ENCODE assay signal across 8 cellular contexts in genomic region chr2:217902281-217903141, GRCh38.
DNase-seq lines count a peak whose midpoint lies in the region; TF ChIP-seq lines count a peak whose summit lies in the region.

No MANE protein-coding gene starts in this region.

- CTCF ChIA-PET in activated CD4-positive, alpha-beta T cell treated with anti-CD3 and anti-CD28 coated beads, Interleukin-2, amount 10 ng/mL, durations not matched to agents 7 days and 5 days (lab: Charles Lee): no interaction called here
- CTCF ChIA-PET in CD8-positive, alpha-beta memory T cell (lab: Charles Lee): no interaction called here

- H3K27ac ChIP-seq in dorsolateral prefrontal cortex (peak overlapping the region in 55 of 59 donors; percentile 10 to 95 (median 88)), uterus (peak overlapping the region; percentile 92 to 97)
- no peak overlapping the region for H3K27ac ChIP-seq in CD8-positive, alpha-beta memory T cell (ENCODE audit: low read depth, low read length)

- H3K27me3 ChIP-seq in dorsolateral prefrontal cortex (no peaks in the 10 kb centered on the region), mucosa of stomach (ENCODE audit: control insufficient read depth, insufficient read depth, low read length) (no peaks in the 10 kb centered on the region), uterus (no peaks in the 10 kb centered on the region)
- no peaks in the 10 kb centered on the region for H3K27me3 ChIP-seq in CD8-positive, alpha-beta memory T cell (ENCODE audit: insufficient read depth, low read length, poor library complexity, severe bottlenecking)

- no peaks in the 10 kb centered on the region for H3K9me3 Mint-ChIP-seq in activated CD4-positive, alpha-beta T cell treated with anti-CD3 and anti-CD28 coated beads, Interleukin-2, amount 10 ng/mL, durations not matched to agents 7 days and 5 days
- H3K9me3 Mint-ChIP-seq in CD8-positive, alpha-beta memory T cell: no peaks in the 10 kb centered on the region

- peak overlapping the region; percentile 5 for H3K9ac ChIP-seq in mucosa of stomach (ENCODE audit: low read length)

- intact Hi-C loops in dorsolateral prefrontal cortex (cut with DNase I) (no loop called here), uterus (cut with DNase I; ENCODE audit: low total_unique reads) (loop anchor here (5.0 kb wide), 1 partner anchor 40 kb away; no protein-coding TSS in a partner anchor)

- peaks cover 35% of the 10 kb centered on the region for H3K4me1 Mint-ChIP-seq in activated CD4-positive, alpha-beta T cell treated with anti-CD3 and anti-CD28 coated beads, Interleukin-2, amount 10 ng/mL, durations not matched to agents 7 days and 5 days
- peaks cover 0 to 5% (median 0%) of the 10 kb centered on the region in 3 donors for H3K4me1 Mint-ChIP-seq in CD8-positive, alpha-beta memory T cell

- H3K27me3 Mint-ChIP-seq in activated CD4-positive, alpha-beta T cell treated with anti-CD3 and anti-CD28 coated beads, Interleukin-2, amount 10 ng/mL, durations not matched to agents 7 days and 5 days: peaks cover 30% of the 10 kb centered on the region
- peaks cover 11 to 28% of the 10 kb centered on the region in 2 donors for H3K27me3 Mint-ChIP-seq in CD8-positive, alpha-beta memory T cell

- POLR2A ChIA-PET in activated CD4-positive, alpha-beta T cell treated with anti-CD3 and anti-CD28 coated beads, Interleukin-2, amount 10 ng/mL, durations not matched to agents 7 days and 5 days (lab: Charles Lee): no interaction called here
- POLR2A ChIA-PET in CD8-positive, alpha-beta memory T cell (lab: Charles Lee): no interaction called here

- H3K4me3 ChIP-seq in dorsolateral prefrontal cortex (no peak overlapping the region), mucosa of stomach (ENCODE audit: low read length) (no peak overlapping the region), uterus (no peak overlapping the region)
- no peak overlapping the region for H3K4me3 ChIP-seq in CD8-positive, alpha-beta memory T cell (ENCODE audit: low read length)

- no peak for TF ChIP-seq CTCF in dorsolateral prefrontal cortex (IDR thresholded peaks at IDR 0.05 in 54 of 56, conservative IDR thresholded peaks at IDR 0.05 in 2 of 56; ENCODE audit: low read depth in 1 of 56, partially characterized antibody in 56 of 56)
- TF ChIP-seq CTCF in uterus (IDR thresholded peaks at IDR 0.05): no peak

- H3K9me3 ChIP-seq in mucosa of stomach (ENCODE audit: control insufficient read depth, low read length) (no peaks in the 10 kb centered on the region), uterus (no peaks in the 10 kb centered on the region)
- no peaks in the 10 kb centered on the region for H3K9me3 ChIP-seq in CD8-positive, alpha-beta memory T cell (ENCODE audit: low read length)

- peak overlapping the region; percentile 50 for H3K27ac Mint-ChIP-seq in activated CD4-positive, alpha-beta T cell treated with anti-CD3 and anti-CD28 coated beads, Interleukin-2, amount 10 ng/mL, durations not matched to agents 7 days and 5 days
- no peak overlapping the region for H3K27ac Mint-ChIP-seq in CD8-positive, alpha-beta memory T cell

- H3K4me3 Mint-ChIP-seq in activated CD4-positive, alpha-beta T cell treated with anti-CD3 and anti-CD28 coated beads, Interleukin-2, amount 10 ng/mL, durations not matched to agents 7 days and 5 days: no peak overlapping the region
- H3K4me3 Mint-ChIP-seq in CD8-positive, alpha-beta memory T cell: no peak overlapping the region

- H3K36me3 ChIP-seq in mucosa of stomach (ENCODE audit: control insufficient read depth, insufficient read depth, low read length): no peaks in the 10 kb centered on the region
- no peaks in the 10 kb centered on the region for H3K36me3 ChIP-seq in uterus
- H3K36me3 ChIP-seq in CD8-positive, alpha-beta memory T cell (ENCODE audit: insufficient read depth, low read length): no peaks in the 10 kb centered on the region

- peak; percentile 7 for DNase-seq in activated CD4-positive, alpha-beta T cell treated with anti-CD3 and anti-CD28 coated beads, Interleukin-2, amount 10 ng/mL, durations not matched to agents 7 days and 5 days
- no peak for DNase-seq in activated CD4-positive, alpha-beta T cell treated with anti-CD3 and anti-CD28 coated beads for 4 hours
- DNase-seq in dorsolateral prefrontal cortex: peak in 2 of 10 donors; percentile 44 to 47
- peak; percentile 77 to 89 for DNase-seq in uterus
- DNase-seq in SIG-M5 (lab: John Stamatoyannopoulos, UW): no peak
- DNase-seq in CD8-positive, alpha-beta memory T cell: no peak
- no peak for DNase-seq in activated CD4-positive, alpha-beta T cell treated with anti-CD3 and anti-CD28 coated beads, Interleukin-2, amount 50 U/mL, for 4 hours

- no peaks in the 10 kb centered on the region for H3K36me3 Mint-ChIP-seq in activated CD4-positive, alpha-beta T cell treated with anti-CD3 and anti-CD28 coated beads, Interleukin-2, amount 10 ng/mL, durations not matched to agents 7 days and 5 days (ENCODE audit: low read depth)
- no peaks in the 10 kb centered on the region for H3K36me3 Mint-ChIP-seq in CD8-positive, alpha-beta memory T cell

- peaks cover 68% of the 10 kb centered on the region for H3K4me1 ChIP-seq in mucosa of stomach (ENCODE audit: control insufficient read depth, insufficient read depth, low read length)
- peaks cover 28 to 60% of the 10 kb centered on the region in 2 donors for H3K4me1 ChIP-seq in uterus
- no peaks in the 10 kb centered on the region for H3K4me1 ChIP-seq in CD8-positive, alpha-beta memory T cell (ENCODE audit: insufficient read depth, low read length)

- peak in 1 of 2 donors; percentile 25 for TF ChIP-seq POLR2A in uterus (IDR thresholded peaks at IDR 0.05)

Comparison
In these comparisons a context has a peak if more than half of its experiments do, and no peak if none do; other contexts are left out.
1. DNase-seq: peak in activated CD4-positive, alpha-beta T cell treated with anti-CD3 and anti-CD28 coated beads, Interleukin-2, amount 10 ng/mL, durations not matched to agents 7 days and 5 days (single experiment) and uterus (2 of 2); none in activated CD4-positive, alpha-beta T cell treated with anti-CD3 and anti-CD28 coated beads for 4 hours (0 of 2), SIG-M5 (single experiment), CD8-positive, alpha-beta memory T cell (0 of 5) and activated CD4-positive, alpha-beta T cell treated with anti-CD3 and anti-CD28 coated beads, Interleukin-2, amount 50 U/mL, for 4 hours (0 of 2).